In genomic region chr1:184933944-184934343, GRCh38 we compare ENCODE assay signal across 37 cellular contexts. TPM values are rescaled to one million over a fixed set of nuclear protein-coding genes. Genes with fewer than 3 reads are reported as not detected.
DNase-seq lines count a peak whose midpoint lies in the region; ATAC-seq, FAIRE-seq and TF ChIP-seq lines count a peak whose summit lies in the region.
"Had no signal": no experiment of that assay in that cellular context is flagged by ENCODE, and none has a peak within 500 bp of the region (broad histone marks: within the 10 kb centered on the region; RNA-seq: fewer than 3 reads in every experiment).

No MANE protein-coding gene starts in this region.

- H3K27ac ChIP-seq in HEK293 (ENCODE audit: extremely low read depth, low read depth, low read length) (no peak overlapping the region), K562 (ENCODE audit: extremely low read depth, low read depth, low read length) (no peak overlapping the region)
- H3K27ac ChIP-seq: 22Rv1; A549; BLaER1; BLaER1 treated with 17β-estradiol and CSF1 and Interleukin-3, amounts not matched to agents 10 nM and 100 nM; C4-2B had no signal

- WGBS in K562 (ENCODE audit: insufficient coverage, low coverage, missing lambda C conversion rate): 58% methylated on average over 2 of the region's 2 CpGs

- no peak for TF ChIP-seq RAD21 in K562 (CRISPR knock-in tag; conservative IDR thresholded peaks at IDR 0.05 in 1 of 2, IDR thresholded peaks at IDR 0.05 in 1 of 2)

- H3K27me3 Mint-ChIP-seq in activated T-cell treated with anti-CD3 and anti-CD28 coated beads, Interleukin-2, amount 50 U/mL, for 72 hours (ENCODE audit: low read depth): peaks cover 8% of the 10 kb centered on the region
- H3K27me3 Mint-ChIP-seq: B cell; CD4-positive, alpha-beta memory T cell; CD4-positive, alpha-beta T cell had no signal

- POLR2A ChIA-PET in HEK293 (lab: Yijun Ruan, JAX): no interaction called here
- POLR2A ChIA-PET in K562 (lab: Yijun Ruan, JAX): no interaction called here

- no peak for TF ChIP-seq EP300 in K562 (IDR thresholded peaks at IDR 0.05; ENCODE audit: low read length)

- H3K9ac ChIP-seq in K562 (ENCODE audit: insufficient read depth in 1 of 2, low read depth in 2 of 2, low read length in 2 of 2): no peak overlapping the region
- H3K9ac ChIP-seq: BLaER1; BLaER1 treated with 17β-estradiol and CSF1 and Interleukin-3, amounts not matched to agents 10 nM and 100 nM had no signal

- H3K4me2 ChIP-seq in K562 (ENCODE audit: insufficient read depth, low read length): no peak overlapping the region
- H3K4me2 ChIP-seq: A549; BLaER1; BLaER1 treated with 17β-estradiol and CSF1 and Interleukin-3, amounts not matched to agents 10 nM and 100 nM had no signal

- intact Hi-C loops in K562 (cut with micrococcal nuclease): loop anchor here (5.0 kb wide), 1 partner anchor 127 kb away; no protein-coding TSS in a partner anchor

- BruUV-seq in K562 (replicated peaks; lab: Mats Ljungman, UMichigan): no TSS peak

- DNase-seq in activated T-cell treated with anti-CD3 and anti-CD28 coated beads, Interleukin-2, amount 50 U/mL, for 72 hours: no peak
- no peak for DNase-seq in activated T-cell treated with anti-CD3 and anti-CD28 coated beads, Interleukin-2, amount 50 U/mL, for 48 hours
- DNase-seq in GM12892 (ENCODE audit: insufficient read length) (no peak), K562 (ENCODE audit: extremely low read depth in 1 of 4, low spot score in 3 of 4) (no peak), GDM1 (lab: John Stamatoyannopoulos, UW) (no peak)
- DNase-seq: 8988T; ACHN; AML-193; BE2C; C1 segment of cervical spinal cord; Caco-2; Calu3; CD4-positive, alpha-beta memory T cell; CD4-positive, alpha-beta T cell; CD4-positive, CD25-positive, alpha-beta regulatory T cell; CD8-positive, alpha-beta memory T cell; CD8-positive, alpha-beta T cell; COR-L47; DMS 273 treated with DMSO at 0.1 percent for 48 hours; DMS153; DMS53; DMS79; DMS79 treated with DMSO at 0.1 percent for 48 hours; DND-41; EL had no signal

- H3K9me1 ChIP-seq in K562 (ENCODE audit: control insufficient read depth, insufficient read depth, low read length): no peaks in the 10 kb centered on the region

- CTCF ChIA-PET in HEK293 (lab: Yijun Ruan, JAX): no interaction called here
- CTCF ChIA-PET in K562 (lab: Yijun Ruan, JAX; ENCODE audit: low intra/inter-chr PET ratio): no interaction called here

- H3K27me3 ChIP-seq in K562 (ENCODE audit: control insufficient read depth in 2 of 2, insufficient read depth in 2 of 2, low read length in 2 of 2): no peaks in the 10 kb centered on the region
- H3K27me3 ChIP-seq: BE2C; BLaER1; BLaER1 treated with 17β-estradiol and CSF1 and Interleukin-3, amounts not matched to agents 10 nM and 100 nM had no signal

- H3K4me1 ChIP-seq in HEK293 (ENCODE audit: control insufficient read depth, insufficient read depth, low read length): peaks cover 14% of the 10 kb centered on the region
- peaks cover 0 to 10% of the 10 kb centered on the region in 2 experiments; a peak in 2 of 5 replicates for H3K4me1 ChIP-seq in K562 (replicated peaks in 1 of 2; ENCODE audit: control insufficient read depth in 2 of 2, insufficient read depth in 2 of 2, low read length in 2 of 2)
- H3K4me1 ChIP-seq: A549, BE2C, BLaER1 had no signal

- no peaks in the 10 kb centered on the region; the same call in 2 of the 3 replicates for H3K79me2 ChIP-seq in K562 (ENCODE audit: control insufficient read depth, insufficient read depth, low read length)

- H3K4me1 Mint-ChIP-seq in activated T-cell treated with anti-CD3 and anti-CD28 coated beads, Interleukin-2, amount 50 U/mL, for 72 hours (ENCODE audit: low read depth): peaks cover 22% of the 10 kb centered on the region
- H3K4me1 Mint-ChIP-seq: B cell had no signal

- H3K4me3 Mint-ChIP-seq in activated T-cell treated with anti-CD3 and anti-CD28 coated beads, Interleukin-2, amount 50 U/mL, for 72 hours: no peak overlapping the region
- H3K4me3 Mint-ChIP-seq: B cell; CD14-positive monocyte; CD4-positive, alpha-beta memory T cell; CD4-positive, alpha-beta T cell; CD4-positive, CD25-positive, alpha-beta regulatory T cell; CD8-positive, alpha-beta memory T cell; CD8-positive, alpha-beta T cell had no signal

- H3K36me3 ChIP-seq in HEK293 (ENCODE audit: control insufficient read depth in 2 of 2, insufficient read depth in 1 of 2, low read length in 2 of 2) (no peaks in the 10 kb centered on the region), K562 (ENCODE audit: control insufficient read depth, insufficient read depth, low read length) (no peaks in the 10 kb centered on the region)
- H3K36me3 ChIP-seq: BE2C, BLaER1 had no signal

- H4K20me1 ChIP-seq in K562 (replicated peaks; ENCODE audit: control insufficient read depth, insufficient read depth, low read length): peaks cover 14% of the 10 kb centered on the region; the same call in 1 of the 2 replicates
- H4K20me1 ChIP-seq: BLaER1; BLaER1 treated with 17β-estradiol and CSF1 and Interleukin-3, amounts not matched to agents 10 nM and 100 nM had no signal

- in situ Hi-C loops in K562 (cut with MboI): no loop called here

- H3K4me3 ChIP-seq in HEK293 (ENCODE audit: low read depth, low read length): no peak overlapping the region
- H3K4me3 ChIP-seq in K562: no peak overlapping the region
- H3K4me3 ChIP-seq: A549; BLaER1; BLaER1 treated with 17β-estradiol and CSF1 and Interleukin-3, amounts not matched to agents 10 nM and 100 nM had no signal

- ATAC-seq in activated T-cell treated with anti-CD3 and anti-CD28 coated beads, Interleukin-2, amount 50 U/mL, for 72 hours (replicated peaks in 1 of 2): no peak
- no peak for ATAC-seq in K562
- no peak for ATAC-seq in GM18873 (IDR thresholded peaks at IDR 0.05; ENCODE audit: low FRiP score, unreplicated experiment)
- no peak for ATAC-seq in HG02852 (IDR thresholded peaks at IDR 0.05; ENCODE audit: unreplicated experiment)
- ATAC-seq: A549; CD8-positive, alpha-beta T cell had no signal

- peaks cover 2 to 3% of the 10 kb centered on the region in 2 donors for H3K9me3 Mint-ChIP-seq in activated T-cell treated with anti-CD3 and anti-CD28 coated beads, Interleukin-2, amount 50 U/mL, for 72 hours
- H3K9me3 Mint-ChIP-seq: CD4-positive, alpha-beta T cell; CD8-positive, alpha-beta memory T cell had no signal

- TF ChIP-seq CTCF in HEK293 (tag by site-specific recombination; IDR thresholded peaks at IDR 0.05) (no peak), K562 (IDR thresholded peaks at IDR 0.05 in 2 of 3, conservative IDR thresholded peaks at IDR 0.05 in 1 of 3; ENCODE audit: insufficient read depth in 2 of 3, low read depth in 1 of 3, low read length in 3 of 3) (no peak)

- H3K9me3 ChIP-seq in HEK293 (ENCODE audit: control insufficient read depth, insufficient read depth, low read depth, low read length): no peaks in the 10 kb centered on the region
- no peaks in the 10 kb centered on the region for H3K9me3 ChIP-seq in K562 (replicated peaks; ENCODE audit: control insufficient read depth, insufficient read depth, low read depth, low read length)
- H3K9me3 ChIP-seq: A549, BE2C, Caco-2 had no signal

- H3K27ac Mint-ChIP-seq in activated T-cell treated with anti-CD3 and anti-CD28 coated beads, Interleukin-2, amount 50 U/mL, for 72 hours: peak overlapping the region; percentile 63
- H3K27ac Mint-ChIP-seq: B cell; CD4-positive, alpha-beta memory T cell; CD4-positive, alpha-beta T cell; CD8-positive, alpha-beta T cell had no signal

- FAIRE-seq in GM12892 (lab: Jason Lieb, UNC) (peak; percentile 14), K562 (lab: Jason Lieb, UNC) (no peak)
- FAIRE-seq: A204.1, A549, D721Med had no signal

- H3K36me3 Mint-ChIP-seq in activated T-cell treated with anti-CD3 and anti-CD28 coated beads, Interleukin-2, amount 50 U/mL, for 72 hours (ENCODE audit: insufficient read depth in 2 of 2): peaks cover 2 to 5% of the 10 kb centered on the region in 2 donors
- H3K36me3 Mint-ChIP-seq: CD8-positive, alpha-beta T cell had no signal

- no peak overlapping the region for H2AFZ ChIP-seq in K562 (ENCODE audit: low read depth, low read length)

- TF ChIP-seq POLR2A in GM12892 (IDR thresholded peaks at IDR 0.05; ENCODE audit: low read depth, low read length) (no peak), K562 (conservative IDR thresholded peaks at IDR 0.05) (no peak)

TF ChIP-seq in HEK293, 187 proteins besides CTCF, POLR2A, EP300 and RAD21 (continues in another document):
- no peak for TF ChIP-seq ZNF391 (tag by site-specific recombination; IDR thresholded peaks at IDR 0.05; ENCODE audit: borderline replicate concordance, low read depth)
- TF ChIP-seq IKZF3 (tag by site-specific recombination; IDR thresholded peaks at IDR 0.05): no peak

TF ChIP-seq in K562, 482 proteins besides CTCF, POLR2A, EP300 and RAD21:
- TF ChIP-seq ZNF146 (CRISPR knock-in tag; IDR thresholded peaks at IDR 0.05; ENCODE audit: unreplicated experiment) (peak; percentile 92), RBM22 (IDR thresholded peaks at IDR 0.05; ENCODE audit: low read depth, low read length, poor library complexity, severe bottlenecking) (no peak), POLR2AphosphoS2 (IDR thresholded peaks at IDR 0.05; ENCODE audit: low read length) (no peak), NR2F6 (CRISPR knock-in tag; IDR thresholded peaks at IDR 0.05) (no peak), MED1 (CRISPR knock-in tag; IDR thresholded peaks at IDR 0.05; ENCODE audit: borderline replicate concordance) (no peak), MTA1 (IDR thresholded peaks at IDR 0.05; ENCODE audit: borderline replicate concordance) (no peak)

RNA-seq across cellular contexts. Expression of gene NIBAN1, which starts 40.4 kb away (rescaled TPM):
- total RNA-seq in activated T-cell treated with anti-CD3 and anti-CD28 coated beads, Interleukin-2, amount 50 U/mL, for 72 hours: 10 to 100 TPM; 49.4 to 53.0 TPM
- polyA plus RNA-seq in GM12892 (2012; ENCODE audit: missing spikeins): 31.5 TPM
- 5.4 and 20.3 TPM in 2 replicates for total RNA-seq in K562 (2011; cell fraction: chromatin; rRNA removed; ENCODE audit: low replicate concordance)
- total RNA-seq in K562 (2011; cell fraction: nucleolus; rRNA removed): 3.2 and 5.7 TPM in 2 replicates
- 10.4 and 16.7 TPM in 2 replicates for total RNA-seq in K562 (2011; cell fraction: nucleoplasm; rRNA removed)
- 16.2 and 17.8 TPM in 2 replicates for total RNA-seq in K562 (2014; rRNA removed)
- 19.8 and 25.5 TPM in 2 replicates for total RNA-seq in K562 (2014; rRNA removed; fragmentation: Illumina TruSeq; extraction: Trizol)
- 15.3 and 15.9 TPM in 2 replicates for total RNA-seq in K562 (2015; rRNA removed; fragmentation: Illumina TruSeq; extraction: Trizol)
- total RNA-seq in K562 (2021): 20.4 and 26.6 TPM in 2 replicates
- polyA plus RNA-seq in K562 (2011; rRNA removed): 1.5 and 2.6 TPM in 2 replicates
- polyA plus RNA-seq in K562 (2011; cell fraction: cytosol; rRNA removed): 0.73 and 1.7 TPM in 2 replicates
- polyA plus RNA-seq in K562 (2011; cell fraction: nucleus; rRNA removed): 2.3 and 4.7 TPM in 2 replicates
- polyA plus RNA-seq in K562 (2012): 12.0 and 48.0 TPM in 2 replicates
- 19.3 and 20.3 TPM in 2 replicates for polyA plus RNA-seq in K562 (2014; fragmentation: Illumina TruSeq; extraction: Trizol)
- 1 to 10 TPM; 3.5 TPM for polyA plus RNA-seq in K562 (2014; fragmentation: Nextera tagmentation; extraction: Ambion mirVana)
- 12.4 and 16.2 TPM in 2 replicates for polyA plus RNA-seq in K562 (2014; rRNA removed)
- 2.2 and 5.9 TPM in 2 replicates for polyA minus RNA-seq in K562 (2011; rRNA and poly(A)+ RNA removed)
- polyA minus RNA-seq in K562 (2011; cell fraction: cytosol; rRNA and poly(A)+ RNA removed): 1.3 and 2.1 TPM in 2 replicates
- 2.3 and 8.1 TPM in 2 replicates for polyA minus RNA-seq in K562 (2011; cell fraction: nucleus; rRNA and poly(A)+ RNA removed)
